In the genomic region with DNA sequence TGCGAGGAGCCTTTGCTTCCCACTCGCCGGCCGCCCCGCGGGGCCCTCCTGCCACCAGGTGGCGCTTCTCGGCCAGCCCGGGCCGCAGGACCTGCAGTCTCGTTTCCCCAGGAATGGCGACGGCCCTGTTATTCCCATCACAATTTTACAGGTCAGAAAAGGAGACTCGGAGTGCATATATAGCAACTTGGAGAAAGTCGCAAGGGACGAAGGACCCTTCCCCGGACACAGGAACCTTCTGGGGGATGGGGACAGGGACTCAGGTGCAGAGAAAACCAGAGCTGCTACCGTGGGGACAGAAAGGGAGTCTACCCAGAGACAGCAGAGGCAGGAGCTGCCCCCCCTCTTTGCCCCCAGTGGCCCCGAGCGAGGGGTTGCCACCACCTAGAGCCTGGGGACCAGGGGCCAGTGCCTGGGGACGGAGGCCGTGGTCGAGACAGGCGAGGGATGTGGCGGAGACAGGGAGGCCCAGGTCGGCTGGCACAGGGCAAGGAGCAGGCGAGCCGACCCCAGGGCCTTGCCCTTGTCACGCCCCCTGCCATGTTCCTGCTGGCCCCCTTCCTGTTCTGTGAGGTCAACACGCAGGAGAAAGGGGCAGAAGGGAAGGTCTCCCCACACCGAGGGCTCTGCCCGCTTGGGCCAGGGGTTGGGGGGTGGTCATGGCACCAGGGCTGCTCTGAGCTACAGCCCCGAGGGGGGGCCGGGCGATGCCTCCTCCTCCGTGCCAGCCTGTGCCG, we compare ENCODE assay signal across 8 cellular contexts. TPM values are rescaled to one million over a fixed set of nuclear protein-coding genes. Genes with fewer than 3 reads are reported as not detected.
DNase-seq lines count a peak whose midpoint lies in the region; ATAC-seq and TF ChIP-seq lines count a peak whose summit lies in the region.

No MANE protein-coding gene starts in this region.

- H4K20me1 ChIP-seq in DND-41 (ENCODE audit: insufficient read depth, low read length): no peaks in the 10 kb centered on the region

- H3K27ac Mint-ChIP-seq in activated naive CD4-positive, alpha-beta T cell treated with anti-CD3 and anti-CD28 coated beads, Interleukin-2, amount 50 U/mL, for 72 hours: peak overlapping the region; percentile 13 to 84

- peak; percentile 91 for TF ChIP-seq CTCF in DND-41 (IDR thresholded peaks at IDR 0.05; ENCODE audit: borderline replicate concordance, extremely low read depth, low read length, poor library complexity, severe bottlenecking)

- H3K4me1 ChIP-seq in DND-41 (ENCODE audit: insufficient read depth, low read length) (peaks cover 22% of the 10 kb centered on the region), subcutaneous abdominal adipose tissue (ENCODE audit: control insufficient read depth in 5 of 5, insufficient read depth in 5 of 5, low read length in 5 of 5) (peaks cover 0 to 20% (median 12%) of the 10 kb centered on the region in 5 donors)

- no peaks in the 10 kb centered on the region for H3K9me3 Mint-ChIP-seq in activated naive CD4-positive, alpha-beta T cell treated with anti-CD3 and anti-CD28 coated beads, Interleukin-2, amount 50 U/mL, for 72 hours

- H3K36me3 ChIP-seq in DND-41 (ENCODE audit: insufficient read depth, low read length) (no peaks in the 10 kb centered on the region), SK-N-MC (ENCODE audit: insufficient read depth, low read length) (no peaks in the 10 kb centered on the region), subcutaneous abdominal adipose tissue (ENCODE audit: control insufficient read depth in 5 of 5, insufficient read depth in 5 of 5, low read length in 5 of 5) (no peaks in the 10 kb centered on the region)

- in situ Hi-C loops in KBM-7 (cut with MboI; ENCODE audit: low pct_unique_long_range_greater_than_20kb, low sequenced_read_pairs): no loop called here

- H3K4me2 ChIP-seq in DND-41 (ENCODE audit: insufficient read depth, low read length): peak overlapping the region; percentile 79

- H3K27ac ChIP-seq in DND-41 (ENCODE audit: low read length) (peak overlapping the region; percentile 82), SK-N-MC (no peak overlapping the region), subcutaneous abdominal adipose tissue (ENCODE audit: low read depth, low read length) (no peak overlapping the region)

- H3K4me3 ChIP-seq in DND-41 (ENCODE audit: low read depth in 1 of 2, low read length in 2 of 2) (peak overlapping the region; percentile 4 to 59; a peak in 3 of 4 replicates), SK-N-MC (peak overlapping the region; percentile 75), subcutaneous abdominal adipose tissue (ENCODE audit: low read depth in 1 of 5, low read length in 5 of 5) (peak overlapping the region in 4 of 5 donors; percentile 22 to 70 (median 49))

- no peaks in the 10 kb centered on the region for H3K36me3 Mint-ChIP-seq in activated naive CD4-positive, alpha-beta T cell treated with anti-CD3 and anti-CD28 coated beads, Interleukin-2, amount 50 U/mL, for 72 hours

- no peaks in the 10 kb centered on the region for H3K79me2 ChIP-seq in DND-41 (ENCODE audit: insufficient read depth, low read length)

- DNase-seq in DND-41 (peak; percentile 81), KBM-7 (peak; percentile 87), SK-N-MC (ENCODE audit: low read depth, low spot score) (no peak), glomerular endothelial cell (ENCODE audit: extremely low read depth, low read depth, low spot score) (peak; percentile 10), nucleus accumbens (lab: John Stamatoyannopoulos, UW) (peak in 50 of 56 donors; percentile 21 to 87 (median 68))
- peak; percentile 76 to 92 for DNase-seq in activated naive CD4-positive, alpha-beta T cell treated with anti-CD3 and anti-CD28 coated beads, Interleukin-2, amount 50 U/mL, for 72 hours (ENCODE audit: low spot score in 2 of 2)

- H3K9ac ChIP-seq in DND-41 (ENCODE audit: low read depth, low read length) (peak overlapping the region; percentile 68), SK-N-MC (ENCODE audit: insufficient read length) (no peak overlapping the region), subcutaneous abdominal adipose tissue (ENCODE audit: low read length in 5 of 5) (peak overlapping the region in 1 of 5 donors; percentile 40)

- no peaks in the 10 kb centered on the region for H3K9me3 ChIP-seq in DND-41 (ENCODE audit: insufficient read depth, low read length, severe bottlenecking)
- no peaks in the 10 kb centered on the region for H3K9me3 ChIP-seq in SK-N-MC (ENCODE audit: low read depth, low read length)
- no peaks in the 10 kb centered on the region for H3K9me3 ChIP-seq in subcutaneous abdominal adipose tissue (ENCODE audit: control insufficient read depth in 5 of 5, low read length in 5 of 5)

- peak overlapping the region; percentile 85 for H2AFZ ChIP-seq in DND-41 (ENCODE audit: low read depth, low read length)

- ATAC-seq in DND-41 (ENCODE audit: insufficient read depth, low read depth) (peak; percentile 73), HG03175 (IDR thresholded peaks at IDR 0.05; ENCODE audit: unreplicated experiment) (no peak)
- peak; percentile 54 to 76 for ATAC-seq in activated naive CD4-positive, alpha-beta T cell treated with anti-CD3 and anti-CD28 coated beads, Interleukin-2, amount 50 U/mL, for 72 hours

- no peaks in the 10 kb centered on the region for H3K27me3 ChIP-seq in DND-41 (ENCODE audit: insufficient read depth, low read length, poor library complexity)
- peaks cover 0 to 22% (median 17%) of the 10 kb centered on the region in 5 donors for H3K27me3 ChIP-seq in subcutaneous abdominal adipose tissue (ENCODE audit: control insufficient read depth in 5 of 5, insufficient read depth in 4 of 5, low read length in 5 of 5)

RNA-seq across cellular contexts. Expression of a gene that starts 3.5 kb away (rescaled TPM):
- not detected for total RNA-seq in activated naive CD4-positive, alpha-beta T cell treated with anti-CD3 and anti-CD28 coated beads, Interleukin-2, amount 50 U/mL, for 72 hours
- total RNA-seq in glomerular endothelial cell: not detected in 2 replicates

RNA-seq across cellular contexts. Expression of a gene that starts 56.9 kb away (rescaled TPM):
- 1 to 10 TPM; 1.2 to 1.8 TPM for total RNA-seq in activated naive CD4-positive, alpha-beta T cell treated with anti-CD3 and anti-CD28 coated beads, Interleukin-2, amount 50 U/mL, for 72 hours
- 1.1 TPM in 1 of 2 replicates, not detected in the other for total RNA-seq in glomerular endothelial cell
